In the genomic region with DNA sequence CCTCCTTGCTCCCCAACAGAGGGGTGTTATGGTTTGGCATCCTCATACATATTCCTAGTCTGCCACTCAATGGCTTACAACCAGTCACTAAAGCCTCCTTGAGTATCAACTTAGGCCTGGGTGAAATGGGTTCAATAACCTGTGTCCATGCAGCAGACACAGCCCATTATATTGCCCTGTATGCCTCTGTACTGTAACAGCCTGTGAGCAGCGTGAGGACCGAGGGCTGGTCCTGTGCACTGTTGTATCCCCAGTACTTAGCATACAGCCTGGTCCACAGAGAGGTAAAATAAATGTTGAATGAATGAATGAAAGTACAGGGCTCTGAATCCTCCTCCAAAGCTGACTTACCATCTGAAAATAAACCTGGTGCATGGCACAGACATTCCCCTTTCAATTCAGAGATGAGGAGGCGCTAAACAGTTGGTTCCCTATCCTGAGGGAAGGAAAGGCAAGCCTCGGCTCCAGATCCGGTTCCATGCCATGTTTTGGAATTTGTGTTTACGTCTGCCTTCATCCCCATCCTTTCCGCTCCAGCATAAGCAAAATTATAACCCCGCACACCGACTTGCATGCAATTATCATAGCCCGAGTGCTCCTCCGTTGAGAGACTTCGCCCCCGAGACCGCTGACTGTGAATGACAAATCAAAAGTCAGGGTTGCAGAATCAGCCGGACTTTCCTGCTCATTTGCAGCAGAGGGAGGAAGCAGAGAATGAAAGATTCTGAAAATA, we compare ENCODE assay signal across 1 cellular context.
TF ChIP-seq lines count a peak whose summit lies in the region.

No MANE protein-coding gene starts in this region.

TF ChIP-seq in SK-N-SH treated with all-trans-retinoic acid at 6 μM for 48 hours, 23 proteins besides CTCF, POLR2A, EP300 and RAD21 (continued from another document):
- TF ChIP-seq ISL1 (CRISPR knock-in tag; IDR thresholded peaks at IDR 0.05), result no peak
